9 cellular contexts compared by ENCODE assay signal in the genomic region with DNA sequence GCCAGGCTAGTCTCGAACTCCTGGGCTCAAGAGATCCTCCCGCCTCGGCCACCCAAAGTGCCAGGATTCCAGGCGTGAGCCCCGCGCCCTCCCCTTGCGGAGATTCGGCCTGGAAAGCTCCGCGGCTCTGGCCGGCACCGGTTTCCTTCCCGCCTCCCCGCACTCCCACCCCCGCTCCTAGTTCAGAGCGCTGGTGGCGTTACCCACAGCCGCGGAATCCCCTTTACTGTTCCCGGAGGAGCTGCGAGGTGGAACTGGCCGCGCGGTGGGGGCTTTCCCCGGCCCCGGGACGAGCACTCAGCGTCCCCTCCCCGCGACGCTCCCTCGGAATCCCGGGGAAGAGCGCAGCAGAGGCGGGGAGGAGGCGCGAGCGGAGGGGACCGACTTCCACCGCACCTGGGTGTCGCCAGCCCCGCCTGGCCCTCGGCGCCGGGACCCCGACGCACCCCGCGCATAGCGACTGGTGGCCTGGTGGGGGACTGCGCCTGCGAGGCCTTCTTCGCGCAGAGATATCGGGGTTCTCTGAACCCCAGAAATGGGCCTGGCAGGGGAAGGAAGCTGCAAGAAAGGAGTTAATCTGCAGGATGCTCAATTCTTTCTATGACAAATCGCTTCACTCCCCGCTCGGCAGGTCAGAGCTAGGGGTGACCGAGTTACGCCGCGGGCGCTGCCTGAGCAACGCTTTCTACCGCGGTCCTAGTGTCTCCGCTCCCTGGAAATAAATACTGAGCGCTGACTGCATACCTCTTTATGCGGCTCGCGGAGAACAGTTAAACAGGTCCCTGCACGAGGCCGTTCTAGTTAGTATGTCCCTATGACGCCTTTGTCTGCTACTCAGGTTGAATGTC. TPM values are rescaled to one million over a fixed set of nuclear protein-coding genes. Genes with fewer than 3 reads are reported as not detected.
DNase-seq lines count a peak whose midpoint lies in the region; ATAC-seq, FAIRE-seq and TF ChIP-seq lines count a peak whose summit lies in the region.
"Had no signal": no experiment of that assay in that cellular context is flagged by ENCODE, and none has a peak within 500 bp of the region (broad histone marks: within the 10 kb centered on the region; RNA-seq: fewer than 3 reads in every experiment).

No MANE protein-coding gene starts in this region.

- no peaks in the 10 kb centered on the region for H3K36me3 ChIP-seq in pancreas

- peak overlapping the region; percentile 26 to 70 (median 48) for H3K4me3 ChIP-seq in pancreas

- H3K9me3 ChIP-seq in pancreas = no peaks in the 10 kb centered on the region

- DNase-seq in NCI-H748 (lab: John Stamatoyannopoulos, UW; ENCODE audit: unreplicated experiment) (peak; percentile 48), NCI-H748 treated with DMSO at 0.1 percent for 48 hours (lab: John Stamatoyannopoulos, UW) (no peak), activated gamma-delta T cell (lab: John Stamatoyannopoulos, UW) (peak; percentile 19), germinal center (ENCODE audit: low spot score) (peak; percentile 62), pancreas (peak in 5 of 6 donors; percentile 26 to 71 (median 40)), inferior parietal cortex (ENCODE audit: extremely low spot score) (no peak)
- DNase-seq: DND-41 had no signal

- intact Hi-C loops in pancreas (cut with DNase I) = no loop called here

- ATAC-seq in HG03460 (IDR thresholded peaks at IDR 0.05; ENCODE audit: unreplicated experiment) (peak; percentile 59), pancreas (peak; percentile 59 to 73 (median 70)), HG03039 (IDR thresholded peaks at IDR 0.05; ENCODE audit: unreplicated experiment) (no peak)

- peak overlapping the region in 3 of 4 donors; percentile 25 to 73 (median 58) for H3K27ac ChIP-seq in pancreas

- no peaks in the 10 kb centered on the region for H3K27me3 ChIP-seq in pancreas

- WGBS in pancreas, 2 donors = 4 to 5% methylated on average over 56 to 74 of the region's 74 CpGs

- no peak for FAIRE-seq in pancreas (lab: Jason Lieb, UNC)

- peaks cover 0 to 3% (median 0%) of the 10 kb centered on the region in 3 donors for H3K4me1 ChIP-seq in pancreas

- peak in 1 of 4 donors; percentile 17 for TF ChIP-seq CTCF in pancreas (IDR thresholded peaks at IDR 0.05)

RNA-seq across cellular contexts. Expression of a gene that starts 14.6 kb away (rescaled TPM):
- total RNA-seq in pancreas = 10 to 100 TPM; 12.6 to 16.7 (median 13.5) TPM
- 10 to 100 TPM; 12.4 to 26.5 TPM for polyA plus RNA-seq in pancreas

Comparison
In these comparisons a context has a peak if more than half of its experiments do, and no peak if none do; other contexts are left out.
1. DNase-seq: peak in NCI-H748 (single experiment), activated gamma-delta T cell (single experiment), germinal center (single experiment) and pancreas (5 of 6); none in NCI-H748 treated with DMSO at 0.1 percent for 48 hours (single experiment) and inferior parietal cortex (single experiment).